In the genomic region with DNA sequence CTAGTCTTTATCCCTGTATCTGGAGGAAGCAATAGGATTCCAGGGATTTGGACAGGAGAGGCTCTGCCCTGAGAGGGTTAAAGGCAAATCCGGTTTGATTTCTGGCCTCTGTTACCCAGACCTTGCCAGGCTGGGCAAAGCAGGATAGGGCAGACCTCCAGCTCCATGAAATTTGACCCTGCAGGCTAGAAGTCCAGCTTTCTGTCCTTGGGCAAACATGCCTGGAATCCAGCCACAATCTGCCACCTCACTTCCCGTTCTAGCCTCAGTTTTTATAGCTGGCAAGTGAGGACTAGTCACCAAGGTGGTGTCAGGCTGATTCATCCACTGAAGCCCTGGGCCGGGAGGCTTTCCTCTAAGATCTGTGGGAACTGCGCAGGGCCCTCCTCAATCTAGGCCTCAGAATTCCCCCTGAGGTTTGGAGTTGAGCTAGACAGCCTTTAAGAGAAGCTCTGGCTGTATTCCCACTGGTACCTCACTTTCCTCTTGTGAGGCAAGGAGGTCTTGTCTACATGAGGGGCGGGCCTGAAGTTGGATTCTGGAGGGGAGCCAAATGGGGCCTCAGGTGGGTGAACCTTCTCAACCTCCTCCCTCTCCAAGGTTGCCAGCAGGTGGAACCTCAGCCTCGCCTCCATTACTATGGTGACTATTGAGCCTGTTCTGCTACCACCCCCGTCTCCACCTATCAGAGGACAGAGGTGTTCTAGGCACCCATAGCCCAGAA, we compare ENCODE assay signal across 8 cellular contexts. TPM values are rescaled to one million over a fixed set of nuclear protein-coding genes. Genes with fewer than 3 reads are reported as not detected.
DNase-seq lines count a peak whose midpoint lies in the region; ATAC-seq and TF ChIP-seq lines count a peak whose summit lies in the region.

No MANE protein-coding gene starts in this region.

- H3K27me3 ChIP-seq in lung (ENCODE audit: control insufficient read depth, insufficient read depth) = no peaks in the 10 kb centered on the region
- H3K27me3 ChIP-seq in CD8-positive, alpha-beta memory T cell (ENCODE audit: insufficient read depth, low read length, poor library complexity, severe bottlenecking) = no peaks in the 10 kb centered on the region

- no peaks in the 10 kb centered on the region for H3K9me3 Mint-ChIP-seq in natural killer cell
- H3K9me3 Mint-ChIP-seq in activated CD4-positive, alpha-beta memory T cell treated with anti-CD3 and anti-CD28 coated beads, Interleukin-2, amount 10 ng/mL, durations not matched to agents 7 days and 5 days = no peaks in the 10 kb centered on the region
- H3K9me3 Mint-ChIP-seq in CD8-positive, alpha-beta memory T cell = no peaks in the 10 kb centered on the region

- H3K4me1 Mint-ChIP-seq in natural killer cell = peaks cover 17 to 22% of the 10 kb centered on the region in 2 donors
- no peaks in the 10 kb centered on the region for H3K4me1 Mint-ChIP-seq in activated CD4-positive, alpha-beta memory T cell treated with anti-CD3 and anti-CD28 coated beads, Interleukin-2, amount 10 ng/mL, durations not matched to agents 7 days and 5 days
- peaks cover 10 to 16% (median 14%) of the 10 kb centered on the region in 3 donors for H3K4me1 Mint-ChIP-seq in CD8-positive, alpha-beta memory T cell

- no peak overlapping the region for H3K4me3 Mint-ChIP-seq in natural killer cell
- no peak overlapping the region for H3K4me3 Mint-ChIP-seq in activated CD4-positive, alpha-beta memory T cell treated with anti-CD3 and anti-CD28 coated beads, Interleukin-2, amount 10 ng/mL, durations not matched to agents 7 days and 5 days
- H3K4me3 Mint-ChIP-seq in CD8-positive, alpha-beta memory T cell = peak overlapping the region in 1 of 7 donors; percentile 68

- H3K36me3 ChIP-seq in lung (ENCODE audit: control insufficient read depth in 2 of 2, insufficient read depth in 2 of 2, low read length in 2 of 2) = peaks cover 0 to 7% of the 10 kb centered on the region in 2 donors
- no peaks in the 10 kb centered on the region for H3K36me3 ChIP-seq in CD8-positive, alpha-beta memory T cell (ENCODE audit: insufficient read depth, low read length)

- ATAC-seq in lung (ENCODE audit: insufficient read depth, low FRiP score) (peak; percentile 43), natural killer cell (no peak)

- peak; percentile 98 for DNase-seq in DMS153 treated with DMSO at 0.1 percent for 48 hours (lab: John Stamatoyannopoulos, UW; ENCODE audit: unreplicated experiment)
- peak; percentile 85 for DNase-seq in NCI-H2171 treated with DMSO at 0.1 percent for 48 hours (lab: John Stamatoyannopoulos, UW)
- peak; percentile 80 for DNase-seq in choroid plexus epithelial cell (ENCODE audit: low read depth)
- peak; percentile 75 for DNase-seq in lung (ENCODE audit: low spot score)
- DNase-seq in stimulated activated CD4-positive, alpha-beta T cell treated with anti-CD3 and anti-CD28 coated beads, Interleukin-2, amount 100 ng/mL, for 48 hours = no peak
- DNase-seq in natural killer cell = no peak
- DNase-seq in activated CD4-positive, alpha-beta memory T cell treated with anti-CD3 and anti-CD28 coated beads, Interleukin-2, amount 10 ng/mL, durations not matched to agents 7 days and 5 days = no peak
- DNase-seq in CD8-positive, alpha-beta memory T cell = no peak

- intact Hi-C loops in natural killer cell (cut with micrococcal nuclease) = no loop called here

- WGBS in lung, 2 donors = 48 to 70% methylated on average over 7 of the region's 7 CpGs

- no peaks in the 10 kb centered on the region for H3K36me3 Mint-ChIP-seq in natural killer cell
- H3K36me3 Mint-ChIP-seq in activated CD4-positive, alpha-beta memory T cell treated with anti-CD3 and anti-CD28 coated beads, Interleukin-2, amount 10 ng/mL, durations not matched to agents 7 days and 5 days (ENCODE audit: low read depth) = no peaks in the 10 kb centered on the region
- H3K36me3 Mint-ChIP-seq in CD8-positive, alpha-beta memory T cell = peaks cover 0 to 10% (median 3%) of the 10 kb centered on the region in 3 donors

- H3K4me3 ChIP-seq in choroid plexus epithelial cell (ENCODE audit: low read depth, low read length) = no peak overlapping the region
- H3K4me3 ChIP-seq in lung = no peak overlapping the region
- no peak overlapping the region for H3K4me3 ChIP-seq in CD8-positive, alpha-beta memory T cell (ENCODE audit: low read length)

- TF ChIP-seq CTCF in choroid plexus epithelial cell (conservative IDR thresholded peaks at IDR 0.05; ENCODE audit: low read depth, low read length) = no peak
- TF ChIP-seq CTCF in lung (IDR thresholded peaks at IDR 0.05; ENCODE audit: control extremely low read depth, extremely low read depth) = no peak
- no peak for TF ChIP-seq CTCF in natural killer cell (IDR thresholded peaks at IDR 0.05)

- no peaks in the 10 kb centered on the region for H3K9me3 ChIP-seq in lung (ENCODE audit: control insufficient read depth in 2 of 2, insufficient read depth in 1 of 2, low read length in 1 of 2)
- no peaks in the 10 kb centered on the region for H3K9me3 ChIP-seq in CD8-positive, alpha-beta memory T cell (ENCODE audit: low read length)

- peak overlapping the region; percentile 62 to 82 for H3K27ac ChIP-seq in lung (ENCODE audit: low read depth in 1 of 2, low read length in 1 of 2)
- no peak overlapping the region for H3K27ac ChIP-seq in CD8-positive, alpha-beta memory T cell (ENCODE audit: low read depth, low read length)

- H3K27ac Mint-ChIP-seq in natural killer cell = peak overlapping the region in 1 of 2 donors; percentile 80
- no peak overlapping the region for H3K27ac Mint-ChIP-seq in activated CD4-positive, alpha-beta memory T cell treated with anti-CD3 and anti-CD28 coated beads, Interleukin-2, amount 10 ng/mL, durations not matched to agents 7 days and 5 days
- no peak overlapping the region for H3K27ac Mint-ChIP-seq in CD8-positive, alpha-beta memory T cell

- H3K27me3 Mint-ChIP-seq in natural killer cell (ENCODE audit: low read depth in 2 of 2) = no peaks in the 10 kb centered on the region
- H3K27me3 Mint-ChIP-seq in activated CD4-positive, alpha-beta memory T cell treated with anti-CD3 and anti-CD28 coated beads, Interleukin-2, amount 10 ng/mL, durations not matched to agents 7 days and 5 days = no peaks in the 10 kb centered on the region
- no peaks in the 10 kb centered on the region for H3K27me3 Mint-ChIP-seq in CD8-positive, alpha-beta memory T cell

- peaks cover 0 to 21% of the 10 kb centered on the region in 2 donors for H3K4me1 ChIP-seq in lung (ENCODE audit: control insufficient read depth in 2 of 2, insufficient read depth in 2 of 2, low read length in 2 of 2)
- peaks cover 8% of the 10 kb centered on the region for H3K4me1 ChIP-seq in CD8-positive, alpha-beta memory T cell (ENCODE audit: insufficient read depth, low read length)

- CTCF ChIA-PET in activated CD4-positive, alpha-beta memory T cell treated with anti-CD3 and anti-CD28 coated beads, Interleukin-2, amount 10 ng/mL, durations not matched to agents 7 days and 5 days (lab: Charles Lee) = interaction anchor here (1.0 to 2.3 kb wide), 3 partner anchors 12 to 149 kb away, joined by 4 to 8 read pairs (median 6); no protein-coding TSS in a partner anchor
- CTCF ChIA-PET in CD8-positive, alpha-beta memory T cell (lab: Charles Lee) = interaction anchor here (1.3 to 2.2 kb wide), 6 partner anchors 12 to 149 kb away, joined by 3 to 9 read pairs (median 4); no protein-coding TSS in a partner anchor

- POLR2A ChIA-PET in activated CD4-positive, alpha-beta memory T cell treated with anti-CD3 and anti-CD28 coated beads, Interleukin-2, amount 10 ng/mL, durations not matched to agents 7 days and 5 days (lab: Charles Lee) = interaction anchor here (1.3 kb wide), 1 partner anchor 64 kb away, joined by 3 read pairs; the partner anchor contains the start of gene RAD54L
- POLR2A ChIA-PET in CD8-positive, alpha-beta memory T cell (lab: Charles Lee) = no interaction called here

RNA-seq across cellular contexts. Expression of gene P3R3URF, which starts 7.0 kb away (rescaled TPM):
- not detected for total RNA-seq in lung
- polyA plus RNA-seq in lung = not detected
- total RNA-seq in natural killer cell = not detected
- not detected for total RNA-seq in activated CD4-positive, alpha-beta memory T cell treated with anti-CD3 and anti-CD28 coated beads, Interleukin-2, amount 10 ng/mL, durations not matched to agents 7 days and 5 days
- not detected for total RNA-seq in CD8-positive, alpha-beta memory T cell
- polyA plus RNA-seq in CD8-positive, alpha-beta memory T cell = not detected

RNA-seq across cellular contexts. Expression of gene TSPAN1, which starts 8.4 kb away (rescaled TPM):
- 100 to 1,000 TPM in 1 of 2 donors, 10 to 100 TPM in 1; 45.3 to 174 TPM for total RNA-seq in lung
- polyA plus RNA-seq in lung = 100 to 1,000 TPM; 105 to 174 TPM
- not detected for total RNA-seq in natural killer cell
- not detected for total RNA-seq in activated CD4-positive, alpha-beta memory T cell treated with anti-CD3 and anti-CD28 coated beads, Interleukin-2, amount 10 ng/mL, durations not matched to agents 7 days and 5 days
- not detected for total RNA-seq in CD8-positive, alpha-beta memory T cell
- polyA plus RNA-seq in CD8-positive, alpha-beta memory T cell = not detected

RNA-seq across cellular contexts. Expression of gene POMGNT1, which starts 15.0 kb away (rescaled TPM):
- 10 to 100 TPM; 34.6 to 70.2 TPM for total RNA-seq in lung
- 10 to 100 TPM; 40.4 to 49.1 TPM for polyA plus RNA-seq in lung
- 10 to 100 TPM; 35.8 to 51.3 (median 47.0) TPM for total RNA-seq in natural killer cell
- 10 to 100 TPM; 27.4 to 28.5 TPM for total RNA-seq in activated CD4-positive, alpha-beta memory T cell treated with anti-CD3 and anti-CD28 coated beads, Interleukin-2, amount 10 ng/mL, durations not matched to agents 7 days and 5 days
- 10 to 100 TPM; 56.4 to 61.4 TPM for total RNA-seq in CD8-positive, alpha-beta memory T cell
- polyA plus RNA-seq in CD8-positive, alpha-beta memory T cell = 34.2 TPM

RNA-seq across cellular contexts. Expression of gene LURAP1, which starts 19.9 kb away (rescaled TPM):
- total RNA-seq in lung = 1 to 10 TPM in 1 of 2 donors, under 1 TPM in 1; 0.63 to 2.8 TPM
- polyA plus RNA-seq in lung = 1 to 10 TPM in 1 of 2 donors, under 1 TPM in 1; 0.41 to 1.2 TPM
- not detected for total RNA-seq in natural killer cell
- under 1 TPM; 0.15 to 0.20 TPM for total RNA-seq in activated CD4-positive, alpha-beta memory T cell treated with anti-CD3 and anti-CD28 coated beads, Interleukin-2, amount 10 ng/mL, durations not matched to agents 7 days and 5 days
- total RNA-seq in CD8-positive, alpha-beta memory T cell = not detected
- 0.13 TPM for polyA plus RNA-seq in CD8-positive, alpha-beta memory T cell

RNA-seq across cellular contexts. Expression of gene PIK3R3, which starts 50.9 kb away (rescaled TPM):
- total RNA-seq in lung (10 to 100 TPM; 14.0 to 36.7 TPM), natural killer cell (1 to 10 TPM; 5.2 to 6.2 (median 5.4) TPM)
- 10 to 100 TPM in 1 of 2 donors, 1 to 10 TPM in 1; 9.1 to 20.1 TPM for polyA plus RNA-seq in lung
- 1 to 10 TPM; 5.0 to 5.2 TPM for total RNA-seq in activated CD4-positive, alpha-beta memory T cell treated with anti-CD3 and anti-CD28 coated beads, Interleukin-2, amount 10 ng/mL, durations not matched to agents 7 days and 5 days
- total RNA-seq in CD8-positive, alpha-beta memory T cell = 1 to 10 TPM; 4.3 to 4.7 TPM
- 3.3 TPM for polyA plus RNA-seq in CD8-positive, alpha-beta memory T cell

Comparison
In these comparisons a context has a peak if more than half of its experiments do, and no peak if none do; other contexts are left out.
1. DNase-seq: peak in DMS153 treated with DMSO at 0.1 percent for 48 hours (single experiment), NCI-H2171 treated with DMSO at 0.1 percent for 48 hours (single experiment), choroid plexus epithelial cell (single experiment) and lung (single experiment); none in stimulated activated CD4-positive, alpha-beta T cell treated with anti-CD3 and anti-CD28 coated beads, Interleukin-2, amount 100 ng/mL, for 48 hours (0 of 2), natural killer cell (single experiment), activated CD4-positive, alpha-beta memory T cell treated with anti-CD3 and anti-CD28 coated beads, Interleukin-2, amount 10 ng/mL, durations not matched to agents 7 days and 5 days (single experiment) and CD8-positive, alpha-beta memory T cell (0 of 5).
2. RNA of gene TSPAN1, which starts 8.4 kb away (total RNA-seq): 45.3 to 174 TPM in lung; not detected in CD8-positive, alpha-beta memory T cell, not detected in natural killer cell and not detected in activated CD4-positive, alpha-beta memory T cell treated with anti-CD3 and anti-CD28 coated beads, Interleukin-2, amount 10 ng/mL, durations not matched to agents 7 days and 5 days; every median in the first group is over 10 times any median in the second.